Comparison of ENCODE assay signal across 26 cellular contexts in genomic region chr16:356756-357155, GRCh38.
"Had no signal": no experiment of that assay in that cellular context is flagged by ENCODE, and none has a peak within 500 bp of the region (broad histone marks: within the 10 kb centered on the region; RNA-seq: fewer than 3 reads in every experiment).

No MANE protein-coding gene starts in this region.

- DNase-seq: activated CD4-positive, alpha-beta T cell treated with anti-CD3 and anti-CD28 coated beads for 36 hours; activated CD4-positive, alpha-beta T cell treated with anti-CD3 and anti-CD28 coated beads, Interleukin-2, amount 10 ng/mL, durations not matched to agents 7 days and 5 days; activated CD4-positive, alpha-beta T cell treated with anti-CD3 and anti-CD28 coated beads, Interleukin-2, amount 50 U/mL, for 48 hours; activated CD8-positive, alpha-beta T cell treated with anti-CD3 and anti-CD28 coated beads, Interleukin-2, amount 10 ng/mL, durations not matched to agents 7 days and 5 days; activated naive CD4-positive, alpha-beta T cell treated with anti-CD3 and anti-CD28 coated beads, Interleukin-2, amount 10 ng/mL, durations not matched to agents 7 days and 5 days; activated naive CD8-positive, alpha-beta T cell treated with anti-CD3 and anti-CD28 coated beads, Interleukin-2, amount 50 U/mL, for 24 hours; activated T-cell treated with anti-CD3 and anti-CD28 coated beads, Interleukin-2, amount 50 U/mL, for 24 hours; anterior cingulate cortex; Karpas-422; NCI-H1105 treated with DMSO at 0.1 percent for 48 hours; NCI-H1436; NCI-H1694; NCI-H2029; NCI-H345; NCI-H524 treated with DMSO at 0.1 percent for 48 hours; SHP77; SJCRH30 had no signal

- H3K27ac ChIP-seq: SJCRH30, SK-N-MC had no signal

- H3K36me3 ChIP-seq: SJCRH30 had no signal

- FAIRE-seq: TTC549 had no signal

- H3K9me3 ChIP-seq: SJCRH30 had no signal

- H3K27me3 Mint-ChIP-seq: activated CD4-positive, alpha-beta T cell treated with anti-CD3 and anti-CD28 coated beads for 36 hours; activated CD4-positive, alpha-beta T cell treated with anti-CD3 and anti-CD28 coated beads, Interleukin-2, amount 10 ng/mL, durations not matched to agents 7 days and 5 days; activated naive CD8-positive, alpha-beta T cell; activated naive CD8-positive, alpha-beta T cell treated with anti-CD3 and anti-CD28 coated beads, Interleukin-2, amount 50 U/mL, for 24 hours; activated T-cell treated with anti-CD3 and anti-CD28 coated beads, Interleukin-2, amount 50 U/mL, for 24 hours; brain; central memory CD8-positive, alpha-beta T cell had no signal

- H3K9me3 Mint-ChIP-seq: activated CD4-positive, alpha-beta T cell treated with anti-CD3 and anti-CD28 coated beads, Interleukin-2, amount 10 ng/mL, durations not matched to agents 7 days and 5 days; activated naive CD4-positive, alpha-beta T cell treated with anti-CD3 and anti-CD28 coated beads, Interleukin-2, amount 10 ng/mL, durations not matched to agents 7 days and 5 days; activated naive CD8-positive, alpha-beta T cell treated with anti-CD3 and anti-CD28 coated beads, Interleukin-2, amount 50 U/mL, for 24 hours; activated T-cell treated with anti-CD3 and anti-CD28 coated beads, Interleukin-2, amount 50 U/mL, for 24 hours; central memory CD8-positive, alpha-beta T cell; T-helper 2 cell treated with Interferon-gamma antibody and Interleukin-4, amounts not matched to agents 5 μg/mL and 100 μg/mL, for 36 hours; WTC11 had no signal

- H3K4me3 ChIP-seq: SJCRH30, SK-N-MC had no signal

- H3K27me3 ChIP-seq: SJCRH30 had no signal

- ATAC-seq: activated CD4-positive, alpha-beta T cell treated with anti-CD3 and anti-CD28 coated beads for 36 hours; activated CD4-positive, CD25-positive, alpha-beta regulatory T cell treated with anti-CD3 and anti-CD28 coated beads, Interleukin-2, amount 50 U/mL, for 24 hours; activated CD8-positive, alpha-beta T cell treated with anti-CD3 and anti-CD28 coated beads, Interleukin-2, amount 10 ng/mL, durations not matched to agents 7 days and 5 days; activated naive CD8-positive, alpha-beta T cell treated with anti-CD3 and anti-CD28 coated beads, Interleukin-2, amount 50 U/mL, for 24 hours; Panc1; WTC11 had no signal

- H3K4me3 Mint-ChIP-seq: activated CD4-positive, alpha-beta T cell treated with anti-CD3 and anti-CD28 coated beads for 36 hours; activated CD4-positive, alpha-beta T cell treated with anti-CD3 and anti-CD28 coated beads, Interleukin-2, amount 10 ng/mL, durations not matched to agents 7 days and 5 days; activated CD8-positive, alpha-beta T cell treated with anti-CD3 and anti-CD28 coated beads, Interleukin-2, amount 10 ng/mL, durations not matched to agents 7 days and 5 days; activated naive CD4-positive, alpha-beta T cell treated with anti-CD3 and anti-CD28 coated beads, Interleukin-2, amount 10 ng/mL, durations not matched to agents 7 days and 5 days; activated naive CD8-positive, alpha-beta T cell; activated naive CD8-positive, alpha-beta T cell treated with anti-CD3 and anti-CD28 coated beads, Interleukin-2, amount 50 U/mL, for 24 hours; activated T-cell treated with anti-CD3 and anti-CD28 coated beads, Interleukin-2, amount 50 U/mL, for 24 hours; brain; central memory CD8-positive, alpha-beta T cell; T-helper 2 cell treated with Interferon-gamma antibody and Interleukin-4, amounts not matched to agents 5 μg/mL and 100 μg/mL, for 36 hours; WTC11 had no signal

- H3K36me3 Mint-ChIP-seq: activated naive CD4-positive, alpha-beta T cell treated with anti-CD3 and anti-CD28 coated beads, Interleukin-2, amount 10 ng/mL, durations not matched to agents 7 days and 5 days; activated naive CD8-positive, alpha-beta T cell; brain; WTC11 had no signal

- H3K4me1 Mint-ChIP-seq: WTC11 had no signal

- H3K27ac Mint-ChIP-seq: activated CD4-positive, alpha-beta T cell treated with anti-CD3 and anti-CD28 coated beads for 36 hours; activated CD4-positive, alpha-beta T cell treated with anti-CD3 and anti-CD28 coated beads, Interleukin-2, amount 10 ng/mL, durations not matched to agents 7 days and 5 days; activated CD8-positive, alpha-beta T cell treated with anti-CD3 and anti-CD28 coated beads, Interleukin-2, amount 10 ng/mL, durations not matched to agents 7 days and 5 days; activated naive CD4-positive, alpha-beta T cell treated with anti-CD3 and anti-CD28 coated beads, Interleukin-2, amount 10 ng/mL, durations not matched to agents 7 days and 5 days; activated naive CD8-positive, alpha-beta T cell; activated naive CD8-positive, alpha-beta T cell treated with anti-CD3 and anti-CD28 coated beads, Interleukin-2, amount 50 U/mL, for 24 hours; activated T-cell treated with anti-CD3 and anti-CD28 coated beads, Interleukin-2, amount 50 U/mL, for 24 hours; brain; T-helper 2 cell treated with Interferon-gamma antibody and Interleukin-4, amounts not matched to agents 5 μg/mL and 100 μg/mL, for 36 hours; WTC11 had no signal
